In genomic region chr2:76270356-76270755, GRCh38 we compare ENCODE assay signal across 28 cellular contexts.
"Had no signal": no experiment of that assay in that cellular context is flagged by ENCODE, and none has a peak within 500 bp of the region (broad histone marks: within the 10 kb centered on the region; RNA-seq: fewer than 3 reads in every experiment).

No MANE protein-coding gene starts in this region.

- H3K36me3 Mint-ChIP-seq: activated naive CD8-positive, alpha-beta T cell; naive thymus-derived CD4-positive, alpha-beta T cell; stimulated activated memory B cell treated with anti-CD40 and anti-IgM and Interleukin-4, amounts not matched to agents 10 μg/mL and 1 μg/mL and 100 μg/mL, for 72 hours had no signal

- H3K36me3 ChIP-seq: cardiac muscle cell, colonic mucosa, gastrocnemius medialis, pancreas, prostate gland, sigmoid colon, thyroid gland had no signal

- DNase-seq: activated CD4-positive, alpha-beta T cell treated with anti-CD3 and anti-CD28 coated beads for 4 hours; activated CD4-positive, alpha-beta T cell treated with anti-CD3 and anti-CD28 coated beads, Interleukin-2, amount 50 U/mL, for 4 hours; activated naive CD4-positive, alpha-beta T cell; activated T-cell treated with anti-CD3 and anti-CD28 coated beads for 4 hours; activated T-cell treated with anti-CD3 and anti-CD28 coated beads, Interleukin-2, amount 50 U/mL, for 72 hours; anterior cingulate cortex; cerebellar nuclear complex; colonic mucosa; effector memory CD4-positive, alpha-beta T cell; gastrocnemius medialis; glutamatergic neuron; left colon; midbrain; naive thymus-derived CD4-positive, alpha-beta T cell; nucleus accumbens; pancreas; retina; sigmoid colon; stimulated activated CD4-positive, alpha-beta T cell treated with anti-CD3 and anti-CD28 coated beads, Interleukin-1b, Interleukin-23, amount 100 ng/mL, for 48 hours; stimulated activated CD4-positive, alpha-beta T cell treated with anti-CD3 and anti-CD28 coated beads, Interleukin-4, amount 100 ng/mL, for 4 hours; stimulated activated CD8-positive, alpha-beta memory T cell treated with anti-CD3 and anti-CD28 coated beads, Interleukin-4, amount 100 ng/mL, for 48 hours; stimulated activated naive CD8-positive, alpha-beta T cell treated with anti-CD3 and anti-CD28 coated beads, Interleukin-15, amount 100 ng/mL, for 72 hours; thyroid gland had no signal

- H3K27me3 Mint-ChIP-seq: activated naive CD8-positive, alpha-beta T cell; naive thymus-derived CD4-positive, alpha-beta T cell; stimulated activated memory B cell treated with anti-CD40 and anti-IgM and Interleukin-4, amounts not matched to agents 10 μg/mL and 1 μg/mL and 100 μg/mL, for 72 hours; stimulated activated naive CD8-positive, alpha-beta T cell treated with anti-CD3 and anti-CD28 coated beads, Interleukin-15, amount 100 ng/mL, for 72 hours had no signal

- H3K9me3 ChIP-seq: colonic mucosa, gastrocnemius medialis, pancreas, prostate gland, sigmoid colon, thyroid gland had no signal

- H3K4me3 ChIP-seq: cardiac muscle cell, colonic mucosa, gastrocnemius medialis, pancreas, prostate gland, sigmoid colon, smooth muscle cell, thyroid gland had no signal

- H3K27ac Mint-ChIP-seq: activated naive CD8-positive, alpha-beta T cell; activated T-cell treated with anti-CD3 and anti-CD28 coated beads, Interleukin-2, amount 50 U/mL, for 72 hours; naive thymus-derived CD4-positive, alpha-beta T cell; stimulated activated memory B cell treated with anti-CD40 and anti-IgM and Interleukin-4, amounts not matched to agents 10 μg/mL and 1 μg/mL and 100 μg/mL, for 72 hours; stimulated activated naive CD8-positive, alpha-beta T cell treated with anti-CD3 and anti-CD28 coated beads, Interleukin-15, amount 100 ng/mL, for 72 hours had no signal

- H3K9me3 Mint-ChIP-seq: stimulated activated memory B cell treated with anti-CD40 and anti-IgM and Interleukin-4, amounts not matched to agents 10 μg/mL and 1 μg/mL and 100 μg/mL, for 72 hours had no signal

- H3K4me2 ChIP-seq: smooth muscle cell had no signal

- H3K27ac ChIP-seq: cardiac muscle cell, colonic mucosa, gastrocnemius medialis, pancreas, prostate gland, sigmoid colon, thyroid gland had no signal

- H3K4me1 Mint-ChIP-seq: naive thymus-derived CD4-positive, alpha-beta T cell; stimulated activated memory B cell treated with anti-CD40 and anti-IgM and Interleukin-4, amounts not matched to agents 10 μg/mL and 1 μg/mL and 100 μg/mL, for 72 hours; stimulated activated naive CD8-positive, alpha-beta T cell treated with anti-CD3 and anti-CD28 coated beads, Interleukin-15, amount 100 ng/mL, for 72 hours had no signal

- H3K4me1 ChIP-seq: colonic mucosa, gastrocnemius medialis, pancreas, prostate gland, sigmoid colon, thyroid gland had no signal

- H3K4me3 Mint-ChIP-seq: activated naive CD8-positive, alpha-beta T cell; activated T-cell treated with anti-CD3 and anti-CD28 coated beads, Interleukin-2, amount 50 U/mL, for 72 hours; naive thymus-derived CD4-positive, alpha-beta T cell; stimulated activated memory B cell treated with anti-CD40 and anti-IgM and Interleukin-4, amounts not matched to agents 10 μg/mL and 1 μg/mL and 100 μg/mL, for 72 hours; stimulated activated naive CD8-positive, alpha-beta T cell treated with anti-CD3 and anti-CD28 coated beads, Interleukin-15, amount 100 ng/mL, for 72 hours had no signal

- H3K27me3 ChIP-seq: cardiac muscle cell, colonic mucosa, gastrocnemius medialis, pancreas, sigmoid colon, thyroid gland had no signal
